Comparison of ENCODE assay signal across 29 cellular contexts in the genomic region with DNA sequence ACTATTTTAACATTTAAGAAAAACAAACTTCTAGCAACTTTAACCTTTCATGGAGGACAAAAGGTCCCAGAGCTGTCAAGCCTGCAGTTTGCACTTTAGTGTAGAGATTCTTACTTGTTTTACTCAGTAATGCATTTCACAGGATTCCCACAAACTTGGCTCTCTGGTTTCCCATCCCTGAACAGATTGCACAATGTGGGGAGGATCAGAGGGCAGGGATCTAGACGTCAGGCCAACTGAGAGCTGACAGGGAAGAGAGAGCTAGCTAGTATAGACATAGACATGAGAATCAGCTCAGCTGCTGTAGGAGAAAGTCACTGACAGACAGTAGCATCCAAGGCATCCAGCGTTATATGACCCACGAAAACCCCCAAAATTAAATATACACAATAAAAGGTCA. TPM values are rescaled to one million over a fixed set of nuclear protein-coding genes. Genes with fewer than 3 reads are reported as not detected.
A peak's percentile ranks its signal among the peaks of the same experiment; 100 is the strongest.
DNase-seq lines count a peak whose midpoint lies in the region; ATAC-seq, FAIRE-seq and TF ChIP-seq lines count a peak whose summit lies in the region.
"Had no signal": no experiment of that assay in that cellular context is flagged by ENCODE, and none has a peak within 500 bp of the region (broad histone marks: within the 10 kb centered on the region; RNA-seq: fewer than 3 reads in every experiment).

No MANE protein-coding gene starts in this region.

- in situ Hi-C loops in K562 (cut with MboI) = no loop called here

- H3K4me1 Mint-ChIP-seq in MCF 10A (ENCODE audit: insufficient read depth, unreplicated experiment) = no peaks in the 10 kb centered on the region
- peaks cover 0 to 6% (median 6%) of the 10 kb centered on the region in 3 donors for H3K4me1 Mint-ChIP-seq in CD8-positive, alpha-beta memory T cell
- H3K4me1 Mint-ChIP-seq: immature natural killer cell had no signal

- no peaks in the 10 kb centered on the region for H3K9me2 ChIP-seq in hepatocyte (replicated peaks; ENCODE audit: insufficient read depth)

- no peak for FAIRE-seq in K562 (lab: Jason Lieb, UNC)
- FAIRE-seq: GM18507, H1 had no signal

- intact Hi-C loops in MCF 10A (cut with micrococcal nuclease) (no loop called here), breast epithelium (cut with DNase I; ENCODE audit: low total_unique reads) (no loop called here), K562 (cut with micrococcal nuclease) (no loop called here)

- H3K4me3 Mint-ChIP-seq in MCF 10A (ENCODE audit: unreplicated experiment) = no peak overlapping the region
- H3K4me3 Mint-ChIP-seq in CD8-positive, alpha-beta memory T cell = no peak overlapping the region
- H3K4me3 Mint-ChIP-seq: activated CD4-positive, alpha-beta memory T cell treated with anti-CD3 and anti-CD28 coated beads for 36 hours; CD4-positive, alpha-beta T cell; immature natural killer cell; naive thymus-derived CD8-positive, alpha-beta T cell had no signal

- H3K9me3 ChIP-seq in breast epithelium = peaks cover 0 to 17% of the 10 kb centered on the region in 2 donors
- H3K9me3 ChIP-seq in K562 (replicated peaks; ENCODE audit: control insufficient read depth, insufficient read depth, low read depth, low read length) = no peaks in the 10 kb centered on the region; the same call in 1 of the 2 replicates
- H3K9me3 ChIP-seq in hepatocyte (ENCODE audit: low read depth) = no peaks in the 10 kb centered on the region
- no peaks in the 10 kb centered on the region for H3K9me3 ChIP-seq in CD8-positive, alpha-beta memory T cell (ENCODE audit: low read length)

- H2AFZ ChIP-seq in K562 (ENCODE audit: low read depth, low read length) = no peak overlapping the region
- H2AFZ ChIP-seq in hepatocyte = no peak overlapping the region
- H2AFZ ChIP-seq: parathyroid adenoma had no signal

- peaks cover 69% of the 10 kb centered on the region for H3K36me3 Mint-ChIP-seq in MCF 10A (ENCODE audit: insufficient read depth, unreplicated experiment)
- H3K36me3 Mint-ChIP-seq in CD8-positive, alpha-beta memory T cell = peaks cover 29 to 75% (median 35%) of the 10 kb centered on the region in 3 donors

- no peak for TF ChIP-seq EP300 in K562 (IDR thresholded peaks at IDR 0.05; ENCODE audit: low read length)

- H3K79me2 ChIP-seq in K562 (ENCODE audit: control insufficient read depth, insufficient read depth, low read length) (no peaks in the 10 kb centered on the region), hepatocyte (no peaks in the 10 kb centered on the region)

- no peaks in the 10 kb centered on the region for H3K27me3 Mint-ChIP-seq in MCF 10A (ENCODE audit: insufficient read depth, unreplicated experiment)
- no peaks in the 10 kb centered on the region for H3K27me3 Mint-ChIP-seq in CD8-positive, alpha-beta memory T cell
- H3K27me3 Mint-ChIP-seq: activated CD4-positive, alpha-beta memory T cell treated with anti-CD3 and anti-CD28 coated beads for 36 hours; CD4-positive, alpha-beta T cell; naive thymus-derived CD8-positive, alpha-beta T cell had no signal

- H3K27me3 ChIP-seq in breast epithelium (no peaks in the 10 kb centered on the region), K562 (ENCODE audit: control insufficient read depth in 2 of 2, insufficient read depth in 2 of 2, low read length in 2 of 2) (no peaks in the 10 kb centered on the region), hepatocyte (no peaks in the 10 kb centered on the region)
- H3K27me3 ChIP-seq in CD8-positive, alpha-beta memory T cell (ENCODE audit: insufficient read depth, low read length, poor library complexity, severe bottlenecking) = no peaks in the 10 kb centered on the region
- H3K27me3 ChIP-seq: heart left ventricle had no signal

- DNase-seq in MCF 10A (ENCODE audit: unreplicated experiment) (peak; percentile 51), breast epithelium (ENCODE audit: low spot score in 2 of 2) (no peak), K562 (ENCODE audit: extremely low read depth in 1 of 4, low spot score in 3 of 4) (no peak), hepatocyte (ENCODE audit: low spot score) (peak; percentile 32), cerebellar nuclear complex (lab: John Stamatoyannopoulos, UW) (no peak), cortex of kidney (lab: John Stamatoyannopoulos, UW) (no peak), NCI-H1436 treated with DMSO at 0.1 percent for 48 hours (lab: John Stamatoyannopoulos, UW) (no peak)
- no peak for DNase-seq in CD8-positive, alpha-beta memory T cell
- DNase-seq: 8988T; activated CD4-positive, alpha-beta memory T cell treated with anti-CD3 and anti-CD28 coated beads for 36 hours; activated naive CD4-positive, alpha-beta T cell treated with Interleukin-2 at 50 U/mL for 16 hours; activated T-cell treated with anti-CD3 and anti-CD28 coated beads, Interleukin-2, amount 50 U/mL, for 1 hour; CD4-positive, alpha-beta T cell; heart left ventricle; immature natural killer cell; KBM-7; mammary epithelial cell; naive thymus-derived CD8-positive, alpha-beta T cell; NCI-H1092; NCI-H2107; NCI-H524; Right ventricle myocardium superior; stimulated activated CD8-positive, alpha-beta memory T cell treated with anti-CD3 and anti-CD28 coated beads, Interleukin-4, amount 100 ng/mL, for 48 hours; T-helper 1 cell; WERI-Rb-1 had no signal

- H3K4me3 ChIP-seq in breast epithelium = no peak overlapping the region
- no peak overlapping the region for H3K4me3 ChIP-seq in K562
- H3K4me3 ChIP-seq in hepatocyte = no peak overlapping the region
- H3K4me3 ChIP-seq in CD8-positive, alpha-beta memory T cell (ENCODE audit: low read length) = no peak overlapping the region
- H3K4me3 ChIP-seq: heart left ventricle had no signal

- no peak overlapping the region for H3K9ac ChIP-seq in K562 (ENCODE audit: insufficient read depth in 1 of 2, low read depth in 2 of 2, low read length in 2 of 2)
- H3K9ac ChIP-seq: parathyroid adenoma had no signal

- H3K36me3 ChIP-seq in breast epithelium (peaks cover 12% of the 10 kb centered on the region), K562 (ENCODE audit: control insufficient read depth, insufficient read depth, low read length) (no peaks in the 10 kb centered on the region), hepatocyte (replicated peaks; ENCODE audit: insufficient read depth, low read depth) (no peaks in the 10 kb centered on the region)
- H3K36me3 ChIP-seq in CD8-positive, alpha-beta memory T cell (ENCODE audit: insufficient read depth, low read length) = peaks cover 15% of the 10 kb centered on the region
- H3K36me3 ChIP-seq: WERI-Rb-1 had no signal

- H3K27ac ChIP-seq in breast epithelium (no peak overlapping the region), K562 (ENCODE audit: extremely low read depth, low read depth, low read length) (no peak overlapping the region), hepatocyte (no peak overlapping the region)
- H3K27ac ChIP-seq in CD8-positive, alpha-beta memory T cell (ENCODE audit: low read depth, low read length) = no peak overlapping the region
- H3K27ac ChIP-seq: epithelial cell of prostate, heart left ventricle, parathyroid adenoma, WERI-Rb-1 had no signal

- no peak overlapping the region for H3K4me2 ChIP-seq in K562 (ENCODE audit: insufficient read depth, low read length)
- H3K4me2 ChIP-seq in hepatocyte = no peak overlapping the region

- 23% methylated on average over 3 of the region's 3 CpGs for WGBS in K562 (ENCODE audit: insufficient coverage, low coverage, missing lambda C conversion rate)
- 86% methylated on average over 3 of the region's 3 CpGs for WGBS in hepatocyte (ENCODE audit: low lambda C conversion rate, missing lambda C conversion rate)

- no peak for ATAC-seq in K562
- ATAC-seq: heart left ventricle; naive thymus-derived CD8-positive, alpha-beta T cell had no signal

- no peaks in the 10 kb centered on the region for H3K9me3 Mint-ChIP-seq in MCF 10A (ENCODE audit: unreplicated experiment)
- H3K9me3 Mint-ChIP-seq in CD8-positive, alpha-beta memory T cell = peaks cover 3 to 13% (median 7%) of the 10 kb centered on the region in 5 donors

- TF ChIP-seq POLR2A in breast epithelium (IDR thresholded peaks at IDR 0.05) (no peak), K562 (conservative IDR thresholded peaks at IDR 0.05) (no peak)

- H3K9me1 ChIP-seq in K562 (ENCODE audit: control insufficient read depth, insufficient read depth, low read length) = no peaks in the 10 kb centered on the region

- CTCF ChIA-PET in MCF 10A (lab: Yijun Ruan, JAX) (no interaction called here), K562 (lab: Yijun Ruan, JAX; ENCODE audit: low intra/inter-chr PET ratio) (no interaction called here)
- CTCF ChIA-PET in CD8-positive, alpha-beta memory T cell (lab: Charles Lee) = interaction anchor here (0.7 kb wide), 1 partner anchor 18 kb away, joined by 3 read pairs; no protein-coding TSS in a partner anchor

- H4K20me1 ChIP-seq in K562 (replicated peaks; ENCODE audit: control insufficient read depth, insufficient read depth, low read length) (no peaks in the 10 kb centered on the region), hepatocyte (ENCODE audit: insufficient read depth, poor library complexity, severe bottlenecking) (no peaks in the 10 kb centered on the region)

- no peak for TF ChIP-seq RAD21 in K562 (CRISPR knock-in tag; conservative IDR thresholded peaks at IDR 0.05 in 1 of 2, IDR thresholded peaks at IDR 0.05 in 1 of 2)

- POLR2A ChIA-PET in MCF 10A (lab: Yijun Ruan, JAX) (interaction anchor here (1.6 kb wide), 2 partner anchors 17 to 66 kb away, joined by 4 to 8 read pairs; no protein-coding TSS in a partner anchor), K562 (lab: Yijun Ruan, JAX) (interaction anchor here (0.8 kb wide), 1 partner anchor 108 kb away, joined by 3 read pairs; no protein-coding TSS in a partner anchor)
- POLR2A ChIA-PET in CD8-positive, alpha-beta memory T cell (lab: Charles Lee) = no interaction called here

- H3K4me1 ChIP-seq in breast epithelium (no peaks in the 10 kb centered on the region), K562 (replicated peaks in 1 of 2; ENCODE audit: control insufficient read depth in 2 of 2, insufficient read depth in 2 of 2, low read length in 2 of 2) (no peaks in the 10 kb centered on the region), hepatocyte (ENCODE audit: insufficient read depth) (no peaks in the 10 kb centered on the region)
- H3K4me1 ChIP-seq in CD8-positive, alpha-beta memory T cell (ENCODE audit: insufficient read depth, low read length) = no peaks in the 10 kb centered on the region
- H3K4me1 ChIP-seq: heart left ventricle, parathyroid adenoma had no signal

- TF ChIP-seq CTCF in MCF 10A (IDR thresholded peaks at IDR 0.05; ENCODE audit: unreplicated experiment) (no peak), breast epithelium (IDR thresholded peaks at IDR 0.05) (no peak), K562 (IDR thresholded peaks at IDR 0.05 in 2 of 3, conservative IDR thresholded peaks at IDR 0.05 in 1 of 3; ENCODE audit: insufficient read depth in 2 of 3, low read depth in 1 of 3, low read length in 3 of 3) (no peak), hepatocyte (IDR thresholded peaks at IDR 0.05; ENCODE audit: poor library complexity) (no peak)

- peak overlapping the region; percentile 35 for H3K27ac Mint-ChIP-seq in MCF 10A (ENCODE audit: low read depth, unreplicated experiment)
- H3K27ac Mint-ChIP-seq in CD8-positive, alpha-beta memory T cell = no peak overlapping the region
- H3K27ac Mint-ChIP-seq: activated CD4-positive, alpha-beta memory T cell treated with anti-CD3 and anti-CD28 coated beads for 36 hours; CD4-positive, alpha-beta T cell; immature natural killer cell had no signal

- TSS peak; percentile 27 for BruUV-seq in MCF 10A (replicated peaks; lab: Mats Ljungman, UMichigan)
- BruUV-seq in K562 (replicated peaks; lab: Mats Ljungman, UMichigan) = no TSS peak

RNA-seq across cellular contexts. Expression of gene BNIP1, which starts 20.9 kb away (rescaled TPM):
- total RNA-seq in MCF 10A (2022) = 22.1 and 35.1 TPM in 2 replicates
- total RNA-seq in breast epithelium = 10 to 100 TPM; 11.1 to 12.9 (median 11.7) TPM
- total RNA-seq in K562 (2011; cell fraction: chromatin; rRNA removed; ENCODE audit: low replicate concordance) = 12.2 and 15.0 TPM in 2 replicates
- 13.2 and 15.0 TPM in 2 replicates for total RNA-seq in K562 (2011; cell fraction: nucleolus; rRNA removed)
- 14.5 and 20.2 TPM in 2 replicates for total RNA-seq in K562 (2011; cell fraction: nucleoplasm; rRNA removed)
- 18.8 and 21.0 TPM in 2 replicates for total RNA-seq in K562 (2014; rRNA removed)
- 25.8 and 26.2 TPM in 2 replicates for total RNA-seq in K562 (2014; rRNA removed; fragmentation: Illumina TruSeq; extraction: Trizol)
- total RNA-seq in K562 (2015; rRNA removed; fragmentation: Illumina TruSeq; extraction: Trizol) = 20.3 and 21.6 TPM in 2 replicates
- 18.9 and 21.3 TPM in 2 replicates for total RNA-seq in K562 (2021)
- polyA plus RNA-seq in K562 (2011; rRNA removed) = 30.5 and 30.6 TPM in 2 replicates
- 24.0 and 26.5 TPM in 2 replicates for polyA plus RNA-seq in K562 (2011; cell fraction: cytosol; rRNA removed)
- 15.2 and 16.7 TPM in 2 replicates for polyA plus RNA-seq in K562 (2011; cell fraction: nucleus; rRNA removed)
- polyA plus RNA-seq in K562 (2012) = 16.5 and 17.1 TPM in 2 replicates
- 26.5 and 27.4 TPM in 2 replicates for polyA plus RNA-seq in K562 (2014; fragmentation: Illumina TruSeq; extraction: Trizol)
- polyA plus RNA-seq in K562 (2014; fragmentation: Nextera tagmentation; extraction: Ambion mirVana) = 10 to 100 TPM; 54.9 to 65.0 TPM
- 23.0 and 23.2 TPM in 2 replicates for polyA plus RNA-seq in K562 (2014; rRNA removed)
- 12.8 and 15.1 TPM in 2 replicates for polyA minus RNA-seq in K562 (2011; rRNA and poly(A)+ RNA removed)
- 4.2 and 5.1 TPM in 2 replicates for polyA minus RNA-seq in K562 (2011; cell fraction: cytosol; rRNA and poly(A)+ RNA removed)
- 3.0 and 5.7 TPM in 2 replicates for polyA minus RNA-seq in K562 (2011; cell fraction: nucleus; rRNA and poly(A)+ RNA removed)
- 11.7 and 14.7 TPM in 2 replicates for total RNA-seq in hepatocyte
- polyA plus RNA-seq in hepatocyte = 8.8 and 13.1 TPM in 2 replicates
- 10 to 100 TPM; 25.5 to 26.5 TPM for total RNA-seq in CD8-positive, alpha-beta memory T cell
- 16.8 TPM for polyA plus RNA-seq in CD8-positive, alpha-beta memory T cell

Comparison
In these comparisons a context has a peak if more than half of its experiments do, and no peak if none do; other contexts are left out.
1. DNase-seq: peak in MCF 10A (single experiment) and hepatocyte (single experiment); none in breast epithelium (0 of 2), K562 (0 of 4), cerebellar nuclear complex (0 of 2), CD8-positive, alpha-beta memory T cell (0 of 5), cortex of kidney (single experiment) and NCI-H1436 treated with DMSO at 0.1 percent for 48 hours (single experiment).